In genomic region chrX:20461576-20461975, GRCh38 we compare ENCODE assay signal across 17 cellular contexts.
DNase-seq lines count a peak whose midpoint lies in the region; ATAC-seq and TF ChIP-seq lines count a peak whose summit lies in the region.
"Had no signal": no experiment of that assay in that cellular context is flagged by ENCODE, and none has a peak within 500 bp of the region (broad histone marks: within the 10 kb centered on the region; RNA-seq: fewer than 3 reads in every experiment).

No MANE protein-coding gene starts in this region.

- H2BK120ac ChIP-seq in mesenchymal stem cell (ENCODE audit: low read depth, low read length), result no peak overlapping the region

- intact Hi-C loops in uterus (cut with DNase I; ENCODE audit: low total_unique reads), result no loop called here

- no peak overlapping the region for H2AFZ ChIP-seq in mesenchymal stem cell (ENCODE audit: low read depth, low read length)
- H2AFZ ChIP-seq: neural progenitor cell had no signal

- H3K36me3 ChIP-seq in mesenchymal stem cell (ENCODE audit: control insufficient read depth in 1 of 2, insufficient read depth in 2 of 2, low read depth in 1 of 2, low read length in 2 of 2), result no peaks in the 10 kb centered on the region
- no peaks in the 10 kb centered on the region for H3K36me3 ChIP-seq in uterus
- H3K36me3 ChIP-seq: neural progenitor cell had no signal

- peaks cover 1% of the 10 kb centered on the region for H3K4me1 ChIP-seq in mesenchymal stem cell (ENCODE audit: control insufficient read depth, insufficient read depth, low read depth, low read length)
- no peaks in the 10 kb centered on the region for H3K4me1 ChIP-seq in uterus
- H3K4me1 ChIP-seq: neural progenitor cell had no signal

- no peaks in the 10 kb centered on the region for H3K79me1 ChIP-seq in mesenchymal stem cell (replicated peaks; ENCODE audit: low read length, poor library complexity, severe bottlenecking)

- no peak overlapping the region for H2BK5ac ChIP-seq in mesenchymal stem cell (ENCODE audit: low read depth, low read length, poor library complexity, severe bottlenecking)

- TF ChIP-seq CTCF in GM13977 (IDR thresholded peaks at IDR 0.05; ENCODE audit: extremely low read depth, insufficient read depth, missing control alignments) (no peak), uterus (IDR thresholded peaks at IDR 0.05) (no peak)

- H3K4ac ChIP-seq in mesenchymal stem cell (ENCODE audit: low read depth in 1 of 2, low read length in 2 of 2), result no peak overlapping the region

- DNase-seq in Daoy (ENCODE audit: low read depth) (peak; percentile 62), NCI-H226 (peak; percentile 10), dermis microvascular lymphatic vessel endothelial cell (ENCODE audit: low read depth in 2 of 2) (peak; percentile 21 to 70), mesenchymal stem cell (peak; percentile 40), GM13977 (ENCODE audit: low spot score) (no peak), uterus (no peak)
- DNase-seq: activated CD4-positive, alpha-beta T cell treated with anti-CD3 and anti-CD28 coated beads, Interleukin-2, amount 10 ng/mL, durations not matched to agents 24 days and 14 days; activated T-cell treated with anti-CD3 and anti-CD28 coated beads, Interleukin-2, amount 50 U/mL, for 4 hours; anterior cingulate cortex; CD4-positive, alpha-beta T cell; effector memory CD8-positive, alpha-beta T cell; OCI-M1; T-cell had no signal

- H2BK15ac ChIP-seq in mesenchymal stem cell (ENCODE audit: low read depth, poor library complexity, severe bottlenecking), result no peak overlapping the region

- no peak overlapping the region for H3K4me2 ChIP-seq in mesenchymal stem cell (ENCODE audit: low read length, poor library complexity, severe bottlenecking)
- H3K4me2 ChIP-seq: neural progenitor cell had no signal

- H2AK5ac ChIP-seq in mesenchymal stem cell (ENCODE audit: low read length, severe bottlenecking), result no peak overlapping the region

- in situ Hi-C loops in GM13977 (cut with MboI; ENCODE audit: low pct_unique_long_range_greater_than_20kb, low sequenced_read_pairs, unreplicated experiment), result no loop called here

- ATAC-seq in GM21786 (IDR thresholded peaks at IDR 0.05; ENCODE audit: unreplicated experiment) (no peak), GM19397 (IDR thresholded peaks at IDR 0.05; ENCODE audit: unreplicated experiment) (no peak)
- ATAC-seq: activated T-cell treated with anti-CD3 and anti-CD28 coated beads, Interleukin-2, amount 50 U/mL, for 4 hours; effector memory CD8-positive, alpha-beta T cell; T-cell had no signal

- peak overlapping the region; percentile 65 for H3K9ac ChIP-seq in mesenchymal stem cell (ENCODE audit: low read length)
- H3K9ac ChIP-seq: neural progenitor cell had no signal

- H3K9me3 ChIP-seq in mesenchymal stem cell (ENCODE audit: control insufficient read depth, low read length) (no peaks in the 10 kb centered on the region), uterus (no peaks in the 10 kb centered on the region)

- H3K27ac ChIP-seq in mesenchymal stem cell (ENCODE audit: low read length, poor library complexity, severe bottlenecking) (peak overlapping the region; percentile 80), uterus (no peak overlapping the region)
- H3K27ac ChIP-seq: neural progenitor cell, skin epidermis had no signal

- WGBS in mesenchymal stem cell, result 20% methylated on average over 2 of the region's 3 CpGs

- H3K4me3 ChIP-seq in mesenchymal stem cell (ENCODE audit: insufficient read depth in 1 of 2, low read depth in 1 of 2, low read length in 2 of 2) (no peak overlapping the region), uterus (no peak overlapping the region)
- H3K4me3 ChIP-seq: neural progenitor cell, skin epidermis had no signal

- H4K8ac ChIP-seq in mesenchymal stem cell (ENCODE audit: low read length), result no peak overlapping the region

- H3K18ac ChIP-seq in mesenchymal stem cell (ENCODE audit: low read depth in 1 of 2, low read length in 2 of 2), result no peak overlapping the region

- no peak overlapping the region for H4K91ac ChIP-seq in mesenchymal stem cell (ENCODE audit: low read length)

- peaks cover 0 to 4% of the 10 kb centered on the region in 2 experiments for H3K27me3 ChIP-seq in mesenchymal stem cell (ENCODE audit: control insufficient read depth in 1 of 2, insufficient read depth in 1 of 2, low read length in 2 of 2)
- no peaks in the 10 kb centered on the region for H3K27me3 ChIP-seq in uterus
- H3K27me3 ChIP-seq: neural progenitor cell had no signal

- H3K23ac ChIP-seq in mesenchymal stem cell (ENCODE audit: low read length in 2 of 2), result no peak overlapping the region

- H3K14ac ChIP-seq in mesenchymal stem cell (ENCODE audit: low read length in 2 of 2), result no peak overlapping the region

- TF ChIP-seq POLR2A in uterus (IDR thresholded peaks at IDR 0.05), result no peak

- no peak overlapping the region for H2BK12ac ChIP-seq in mesenchymal stem cell (ENCODE audit: low read length in 2 of 2)

Comparison
In these comparisons a context has a peak if more than half of its experiments do, and no peak if none do; other contexts are left out.
1. DNase-seq: peak in Daoy (single experiment), NCI-H226 (single experiment), dermis microvascular lymphatic vessel endothelial cell (2 of 2) and mesenchymal stem cell (single experiment); none in GM13977 (single experiment) and uterus (0 of 2).